8 cellular contexts compared by ENCODE assay signal in genomic region chr1:40531381-40532061, GRCh38. TPM values are rescaled to one million over a fixed set of nuclear protein-coding genes. Genes with fewer than 3 reads are reported as not detected.
A peak's percentile ranks its signal among the peaks of the same experiment; 100 is the strongest.
DNase-seq lines count a peak whose midpoint lies in the region; ATAC-seq lines count a peak whose summit lies in the region.

ZNF684 (plus strand) TSS chr1:40531637; CDS start chr1:40533167, 1,530 bp downstream.

- H3K9me3 ChIP-seq in endocrine pancreas (ENCODE audit: control insufficient read depth, low read length), result no peaks in the 10 kb centered on the region

- H3K27me3 ChIP-seq in endocrine pancreas (ENCODE audit: control insufficient read depth, insufficient read depth, low read length), result no peaks in the 10 kb centered on the region

- ATAC-seq in GM21360 (IDR thresholded peaks at IDR 0.05; ENCODE audit: unreplicated experiment), result peak; percentile 82

- peaks cover 6% of the 10 kb centered on the region for H3K4me1 ChIP-seq in endocrine pancreas (ENCODE audit: control insufficient read depth, insufficient read depth, low read length)

- H3K36me3 ChIP-seq in endocrine pancreas (ENCODE audit: control insufficient read depth, insufficient read depth, low read length), result no peaks in the 10 kb centered on the region

- DNase-seq in COLO829 (ENCODE audit: low spot score) (peak; percentile 96), HT1080 (ENCODE audit: low read depth) (peak; percentile 93), NOMO-1 (lab: John Stamatoyannopoulos, UW; ENCODE audit: unreplicated experiment in 2 of 2) (peak; percentile 94), mesenteric fat pad (ENCODE audit: low spot score) (peak; percentile 91)
- DNase-seq in activated CD8-positive, alpha-beta memory T cell treated with anti-CD3 and anti-CD28 coated beads for 48 hours (ENCODE audit: low read depth in 2 of 3, low spot score in 2 of 3), result peak; percentile 36 to 68 (median 54)
- DNase-seq in stimulated activated CD8-positive, alpha-beta memory T cell treated with anti-CD3 and anti-CD28 coated beads, Interleukin-15, amount 100 ng/mL, for 1 hour (ENCODE audit: low read depth), result peak; percentile 74

- peak within 1 kb of the TSS; percentile 97 for H3K9ac ChIP-seq in endocrine pancreas (ENCODE audit: control insufficient read depth, insufficient read depth, low read length)

- peak within 1 kb of the TSS; percentile 97 for H3K4me3 ChIP-seq in endocrine pancreas (ENCODE audit: control insufficient read depth, insufficient read depth, low read length)

RNA-seq across cellular contexts. Expression of gene ZNF684, which starts in this region (rescaled TPM):
- 5.5 and 5.8 TPM in 2 replicates for total RNA-seq in HT1080 (2014; rRNA removed; shearing (Covaris generic))
- 2.6 and 3.3 TPM in 2 replicates for polyA plus RNA-seq in HT1080 (2015; cell fraction: cytosol; rRNA removed)
- polyA plus RNA-seq in HT1080 (2015; cell fraction: nucleus; rRNA removed), result 5.5 and 7.8 TPM in 2 replicates
- 3.7 TPM for total RNA-seq in mesenteric fat pad

Comparison
In these comparisons a context has a peak if more than half of its experiments do, and no peak if none do; other contexts are left out.
1. Peak in every context shown above with its lines: DNase-seq, ATAC-seq and H3K4me3 ChIP-seq.